ENCODE assay signal across 8 cellular contexts in genomic region chr7:3095046-3095445, GRCh38.
DNase-seq lines count a peak whose midpoint lies in the region; ATAC-seq and TF ChIP-seq lines count a peak whose summit lies in the region.
"Had no signal": no experiment of that assay in that cellular context is flagged by ENCODE, and none has a peak within 500 bp of the region (broad histone marks: within the 10 kb centered on the region; RNA-seq: fewer than 3 reads in every experiment).

No MANE protein-coding gene starts in this region.

- peaks cover 59% of the 10 kb centered on the region for H3K4me1 Mint-ChIP-seq in activated naive CD8-positive, alpha-beta T cell (ENCODE audit: low read depth)

- H3K9ac ChIP-seq in OCI-LY3 (ENCODE audit: low read length): no peak overlapping the region

- H3K4me1 ChIP-seq in OCI-LY3 (ENCODE audit: low read length): peaks cover 6% of the 10 kb centered on the region

- DNase-seq in stimulated activated CD8-positive, alpha-beta memory T cell treated with anti-CD3 and anti-CD28 coated beads, Interleukin-12 subunit alpha, Interleukin-12 subunit beta, amount 100 ng/mL, for 1 hour (ENCODE audit: low read depth): peak; percentile 22
- DNase-seq in SKM-1 treated with dmso at 0.1 percent for 144 hours (lab: John Stamatoyannopoulos, UW; ENCODE audit: unreplicated experiment) (no peak), NCI-H345 treated with DMSO at 0.1 percent for 48 hours (lab: John Stamatoyannopoulos, UW; ENCODE audit: unreplicated experiment) (no peak), NCI-H2227 (lab: John Stamatoyannopoulos, UW; ENCODE audit: unreplicated experiment) (no peak)
- DNase-seq: IMR-90 had no signal

- H3K27me3 Mint-ChIP-seq in activated naive CD8-positive, alpha-beta T cell: no peaks in the 10 kb centered on the region

- H4K20me1 ChIP-seq in OCI-LY3 (ENCODE audit: insufficient read depth, low read length): no peaks in the 10 kb centered on the region

- ATAC-seq in GM21619 (IDR thresholded peaks at IDR 0.05; ENCODE audit: unreplicated experiment): peak; percentile 49

- H3K36me3 Mint-ChIP-seq in activated naive CD8-positive, alpha-beta T cell: no peaks in the 10 kb centered on the region

- no peak overlapping the region for H2AFZ ChIP-seq in OCI-LY3 (ENCODE audit: low read depth, low read length)

- H3K27ac Mint-ChIP-seq in activated naive CD8-positive, alpha-beta T cell: peak overlapping the region; percentile 96

- no peak for TF ChIP-seq CTCF in OCI-LY3 (IDR thresholded peaks at IDR 0.05; ENCODE audit: low read depth, low read length)

- peak overlapping the region; percentile 84 for H3K4me3 Mint-ChIP-seq in activated naive CD8-positive, alpha-beta T cell

- H3K36me3 ChIP-seq in OCI-LY3 (replicated peaks; ENCODE audit: low read depth, low read length): no peaks in the 10 kb centered on the region

- peak overlapping the region; percentile 24; the same call in 1 of the 2 replicates for H3K4me2 ChIP-seq in OCI-LY3 (ENCODE audit: low read length)

- no peak overlapping the region for H3K4me3 ChIP-seq in OCI-LY3 (ENCODE audit: low read length)

- H3K9me3 ChIP-seq in OCI-LY3 (ENCODE audit: insufficient read depth, low read length): no peaks in the 10 kb centered on the region

- H3K79me2 ChIP-seq in OCI-LY3 (ENCODE audit: low read length): no peaks in the 10 kb centered on the region

- H3K27me3 ChIP-seq in OCI-LY3 (ENCODE audit: low read depth, low read length): no peaks in the 10 kb centered on the region

- H3K27ac ChIP-seq in OCI-LY3 (ENCODE audit: low read length): no peak overlapping the region

- H3K9me3 Mint-ChIP-seq in activated naive CD8-positive, alpha-beta T cell (ENCODE audit: low read depth): no peaks in the 10 kb centered on the region
